22 cellular contexts compared by ENCODE assay signal in the genomic region with DNA sequence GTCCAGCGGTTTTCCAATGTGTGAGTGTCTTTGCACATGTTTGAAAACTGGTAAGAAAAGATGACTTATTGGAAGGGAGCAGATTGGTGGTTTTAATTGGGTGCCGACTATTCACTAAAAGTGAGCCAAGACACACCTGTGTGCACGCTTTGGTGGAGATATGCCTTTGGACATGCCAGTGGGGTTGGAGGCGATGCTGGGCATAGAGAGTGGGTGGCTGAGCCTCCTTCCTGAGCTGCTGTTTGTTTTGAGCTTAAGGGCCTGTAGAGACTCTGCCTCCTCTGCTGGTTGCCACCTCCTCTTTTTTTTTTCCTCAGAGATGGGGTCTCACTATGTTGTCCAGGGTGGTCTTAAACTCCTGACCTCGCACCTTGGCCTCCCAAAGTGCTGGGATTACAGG.
"Had no signal": no experiment of that assay in that cellular context is flagged by ENCODE, and none has a peak within 500 bp of the region (broad histone marks: within the 10 kb centered on the region; RNA-seq: fewer than 3 reads in every experiment).

No MANE protein-coding gene starts in this region.

- H3K4me3 Mint-ChIP-seq: nephron; neural progenitor cell; stimulated activated effector memory CD8-positive, alpha-beta T cell treated with anti-CD3 and anti-CD28 coated beads, Interleukin-12 subunit alpha, Interleukin-12 subunit beta, amount 100 ng/mL, for 72 hours; stimulated activated naive B cell treated with anti-CD40 and anti-IgM and Interleukin-4, amounts not matched to agents 10 μg/mL and 1 μg/mL and 100 μg/mL, for 72 hours; stimulated activated naive CD8-positive, alpha-beta T cell treated with anti-CD3 and anti-CD28 coated beads, Interleukin-15, Interleukin-2, amounts not matched to agents 100 ng/mL and 50 ng/mL, for 24 hours had no signal

- H3K27me3 Mint-ChIP-seq: progenitor cell of endocrine pancreas; stimulated activated naive B cell treated with anti-CD40 and anti-IgM and Interleukin-4, amounts not matched to agents 10 μg/mL and 1 μg/mL and 100 μg/mL, for 72 hours; stimulated activated naive CD8-positive, alpha-beta T cell treated with anti-CD3 and anti-CD28 coated beads, Interleukin-15, Interleukin-2, amounts not matched to agents 100 ng/mL and 50 ng/mL, for 24 hours had no signal

- FAIRE-seq: small intestine, urothelium cell line had no signal

- H3K9me3 Mint-ChIP-seq: nephron; neural progenitor cell; stimulated activated effector memory CD8-positive, alpha-beta T cell treated with anti-CD3 and anti-CD28 coated beads, Interleukin-12 subunit alpha, Interleukin-12 subunit beta, amount 100 ng/mL, for 72 hours; stimulated activated naive B cell treated with anti-CD40 and anti-IgM and Interleukin-4, amounts not matched to agents 10 μg/mL and 1 μg/mL and 100 μg/mL, for 72 hours; stimulated activated naive CD8-positive, alpha-beta T cell treated with anti-CD3 and anti-CD28 coated beads, Interleukin-15, Interleukin-2, amounts not matched to agents 100 ng/mL and 50 ng/mL, for 24 hours had no signal

- ATAC-seq: psoas muscle; right cardiac atrium; right lobe of liver; stimulated activated effector memory CD8-positive, alpha-beta T cell treated with anti-CD3 and anti-CD28 coated beads, Interleukin-12 subunit alpha, Interleukin-12 subunit beta, amount 100 ng/mL, for 72 hours; stimulated activated naive B cell treated with anti-CD40 and anti-IgM and Interleukin-4, amounts not matched to agents 10 μg/mL and 1 μg/mL and 100 μg/mL, for 72 hours had no signal

- DNase-seq: occipital lobe; ovary; psoas muscle; right cardiac atrium; small intestine; stimulated activated CD4-positive, alpha-beta T cell treated with anti-CD3 and anti-CD28 coated beads, Interleukin-15, amount 100 ng/mL, for 24 hours; stimulated activated CD4-positive, alpha-beta T cell treated with anti-CD3 and anti-CD28 coated beads, Interleukin-2, amount 100 ng/mL, for 24 hours; stimulated activated CD4-positive, alpha-beta T cell treated with anti-CD3 and anti-CD28 coated beads, Interleukin-2, amount 100 ng/mL, for 48 hours; stimulated activated CD4-positive, alpha-beta T cell treated with anti-CD3 and anti-CD28 coated beads, Interleukin-4, amount 100 ng/mL, for 24 hours; stimulated activated naive B cell treated with anti-CD40 and anti-IgM and Interleukin-4, amounts not matched to agents 10 μg/mL and 1 μg/mL and 100 μg/mL, for 72 hours; stimulated activated naive CD4-positive, alpha-beta T cell treated with Interleukin-2 at 50 U/mL for 16 hours; stomach; thyroid gland; trophoblast cell; upper lobe of left lung had no signal

- H3K27ac Mint-ChIP-seq: nephron; neural progenitor cell; progenitor cell of endocrine pancreas; stimulated activated effector memory CD8-positive, alpha-beta T cell treated with anti-CD3 and anti-CD28 coated beads, Interleukin-12 subunit alpha, Interleukin-12 subunit beta, amount 100 ng/mL, for 72 hours; stimulated activated naive B cell treated with anti-CD40 and anti-IgM and Interleukin-4, amounts not matched to agents 10 μg/mL and 1 μg/mL and 100 μg/mL, for 72 hours; stimulated activated naive CD8-positive, alpha-beta T cell treated with anti-CD3 and anti-CD28 coated beads, Interleukin-15, Interleukin-2, amounts not matched to agents 100 ng/mL and 50 ng/mL, for 24 hours had no signal

- H3K4me1 Mint-ChIP-seq: nephron; neural progenitor cell; stimulated activated effector memory CD8-positive, alpha-beta T cell treated with anti-CD3 and anti-CD28 coated beads, Interleukin-12 subunit alpha, Interleukin-12 subunit beta, amount 100 ng/mL, for 72 hours had no signal
